In genomic region chr1:53238197-53239155, GRCh38 we compare ENCODE assay signal across 1 cellular context.
TF ChIP-seq lines count a peak whose summit lies in the region.

MAGOH (minus strand) TSS chr1:53238518; CDS start chr1:53238448, 70 bp downstream.

TF ChIP-seq in HCT116, 20 proteins besides CTCF, POLR2A, EP300 and RAD21 (continued from another document):
- TF ChIP-seq REST (IDR thresholded peaks at IDR 0.05; ENCODE audit: low read depth) (no peak), ATF3 (IDR thresholded peaks at IDR 0.05) (no peak), EZH2phosphoT487 (IDR thresholded peaks at IDR 0.05; ENCODE audit: borderline replicate concordance) (no peak), JUND (IDR thresholded peaks at IDR 0.05) (no peak; the same call in 1 of the 2 replicates)
